Comparison of ENCODE assay signal across 8 cellular contexts in genomic region chr12:119649202-119649808, GRCh38. TPM values are rescaled to one million over a fixed set of nuclear protein-coding genes. Genes with fewer than 3 reads are reported as not detected.
DNase-seq lines count a peak whose midpoint lies in the region; ATAC-seq and TF ChIP-seq lines count a peak whose summit lies in the region.

No MANE protein-coding gene starts in this region.

- no peaks in the 10 kb centered on the region for H3K9me3 ChIP-seq in thyroid gland

- no peak overlapping the region for H3K27ac ChIP-seq in thyroid gland

- 59 to 66% methylated on average over 4 of the region's 4 CpGs for WGBS in thyroid gland, 2 donors

- no peak overlapping the region for H3K4me3 ChIP-seq in thyroid gland (replicated peaks in 1 of 3)

- H3K36me3 ChIP-seq in thyroid gland: no peaks in the 10 kb centered on the region

- TF ChIP-seq POLR2A in erythroblast (IDR thresholded peaks at IDR 0.05; ENCODE audit: low read length) (no peak), thyroid gland (IDR thresholded peaks at IDR 0.05) (no peak)

- no peak for ATAC-seq in left cardiac atrium

- in situ Hi-C loops in G401 (cut with HindIII; ENCODE audit: low sequenced_read_pairs): no loop called here

- intact Hi-C loops in thyroid gland (cut with DNase I) (loop anchor here (10.0 kb wide), 1 partner anchor 205 kb away; no protein-coding TSS in a partner anchor), left cardiac atrium (cut with DNase I) (loop anchor here in 1 of 2 donors (10.0 kb wide), 1 partner anchor 205 kb away; no protein-coding TSS in a partner anchor)

- no peaks in the 10 kb centered on the region for H3K4me1 ChIP-seq in thyroid gland

- DNase-seq in NCI-H82 (lab: John Stamatoyannopoulos, UW): peak; percentile 33
- no peak for DNase-seq in NCI-H82 treated with DMSO at 0.1 percent for 48 hours (lab: John Stamatoyannopoulos, UW; ENCODE audit: unreplicated experiment)
- DNase-seq in NCI-H345 (lab: John Stamatoyannopoulos, UW): peak; percentile 10
- DNase-seq in erythroblast (lab: John Stamatoyannopoulos, UW): peak; percentile 31 to 62
- no peak for DNase-seq in thyroid gland
- no peak for DNase-seq in pons (ENCODE audit: low spot score)
- no peak for DNase-seq in G401 (ENCODE audit: low spot score)
- DNase-seq in left cardiac atrium: no peak

- no peaks in the 10 kb centered on the region for H3K27me3 ChIP-seq in thyroid gland

- peak; percentile 61 to 78 (median 72) for TF ChIP-seq CTCF in thyroid gland (IDR thresholded peaks at IDR 0.05)

RNA-seq across cellular contexts. Expression of gene PRKAB1, which starts 18.6 kb away (rescaled TPM):
- 100 to 1,000 TPM in 1 of 4 donors, 10 to 100 TPM in 3; 22.5 to 197 (median 32.3) TPM for total RNA-seq in thyroid gland
- total RNA-seq in G401 (2014; rRNA removed; shearing (Covaris generic)): 13.6 and 20.3 TPM in 2 replicates
- total RNA-seq in left cardiac atrium: 10 to 100 TPM; 11.9 to 15.4 TPM

RNA-seq across cellular contexts. Expression of gene TMEM233, which starts 55.7 kb away (rescaled TPM):
- total RNA-seq in thyroid gland: 1 to 10 TPM; 1.3 to 7.9 (median 4.4) TPM
- not detected in 2 replicates for total RNA-seq in G401 (2014; rRNA removed; shearing (Covaris generic))
- total RNA-seq in left cardiac atrium: under 1 TPM; 0.50 to 0.84 TPM

Comparison
In these comparisons a context has a peak if more than half of its experiments do, and no peak if none do; other contexts are left out.
1. DNase-seq: peak in NCI-H82 (single experiment), NCI-H345 (single experiment) and erythroblast (2 of 2); none in NCI-H82 treated with DMSO at 0.1 percent for 48 hours (single experiment), thyroid gland (0 of 2), pons (single experiment), G401 (single experiment) and left cardiac atrium (single experiment).